In genomic region chr9:126637002-126637849, GRCh38 we compare ENCODE assay signal across 1 cellular context.
TF ChIP-seq lines count a peak whose summit lies in the region.

No MANE protein-coding gene starts in this region.

TF ChIP-seq in IMR-90, 13 proteins besides CTCF, POLR2A, EP300 and RAD21 (continued from another document):
- no peak for TF ChIP-seq ELK1 (IDR thresholded peaks at IDR 0.05; ENCODE audit: borderline replicate concordance, low read depth, low read length)
- no peak for TF ChIP-seq RFX5 (IDR thresholded peaks at IDR 0.05; ENCODE audit: low read depth, low read length)
- TF ChIP-seq MAZ (IDR thresholded peaks at IDR 0.05; ENCODE audit: borderline replicate concordance, low read depth, low read length): no peak
- no peak for TF ChIP-seq MAFK (IDR thresholded peaks at IDR 0.05; ENCODE audit: low read depth, low read length)
- TF ChIP-seq BHLHE40 (IDR thresholded peaks at IDR 0.05; ENCODE audit: low read depth, low read length): no peak
- no peak for TF ChIP-seq NFE2L2 (IDR thresholded peaks at IDR 0.05; ENCODE audit: low read depth, low read length)
- no peak for TF ChIP-seq CHD1 (IDR thresholded peaks at IDR 0.05; ENCODE audit: low read depth, low read length)
- TF ChIP-seq CEBPB (IDR thresholded peaks at IDR 0.05; ENCODE audit: low read depth, low read length): no peak
- no peak for TF ChIP-seq SMC3 (IDR thresholded peaks at IDR 0.05; ENCODE audit: low read depth, low read length)
- TF ChIP-seq MXI1 (IDR thresholded peaks at IDR 0.05; ENCODE audit: borderline replicate concordance, low read depth, low read length): no peak
- no peak for TF ChIP-seq RCOR1 (IDR thresholded peaks at IDR 0.05; ENCODE audit: insufficient replicate concordance, low read length)
